Comparison of ENCODE assay signal across 22 cellular contexts in genomic region chr7:72325561-72325960, GRCh38.
"Had no signal": no experiment of that assay in that cellular context is flagged by ENCODE, and none has a peak within 500 bp of the region (broad histone marks: within the 10 kb centered on the region; RNA-seq: fewer than 3 reads in every experiment).

No MANE protein-coding gene starts in this region.

- ATAC-seq: activated T-cell treated with anti-CD3 and anti-CD28 coated beads, Interleukin-2, amount 50 U/mL, for 4 hours; activated T-helper 17 cell treated with anti-CD3 and anti-CD28 coated beads, Interleukin-2, amount 50 U/mL, for 72 hours; T-helper 17 cell had no signal

- DNase-seq: activated CD4-positive, alpha-beta memory T cell treated with anti-CD3 and anti-CD28 coated beads, Interleukin-2, amount 10 ng/mL, durations not matched to agents 7 days and 5 days; activated CD4-positive, alpha-beta T cell treated with anti-CD3 and anti-CD28 coated beads for 1 hour; activated CD4-positive, alpha-beta T cell treated with anti-CD3 and anti-CD28 coated beads for 4 hours; activated CD4-positive, alpha-beta T cell treated with anti-CD3 and anti-CD28 coated beads, Interleukin-2, amount 10 ng/mL, durations not matched to agents 7 days and 5 days; activated CD4-positive, alpha-beta T cell treated with anti-CD3 and anti-CD28 coated beads, Interleukin-2, amount 50 U/mL, for 4 hours; activated CD8-positive, alpha-beta memory T cell treated with anti-CD3 and anti-CD28 coated beads for 24 hours; activated effector memory CD4-positive, alpha-beta T cell treated with Interleukin-2 at 50 U/mL for 16 hours; activated gamma-delta T cell treated with Interleukin-2 at 50 U/mL for 16 hours; activated naive CD4-positive, alpha-beta T cell treated with anti-CD3 and anti-CD28 coated beads, Interleukin-2, amount 50 U/mL, for 16 hours; activated naive CD4-positive, alpha-beta T cell treated with Interleukin-2 at 50 U/mL for 16 hours; activated T-cell treated with anti-CD3 and anti-CD28 coated beads, Interleukin-2, amount 50 U/mL, for 4 hours; amniotic stem cell; anterior cingulate cortex; caudate nucleus; effector memory CD4-positive, alpha-beta T cell; endodermal cell; foreskin fibroblast; head of caudate nucleus; T-helper 1 cell; T-helper 17 cell; T1000 had no signal
